8 cellular contexts compared by ENCODE assay signal in the genomic region with DNA sequence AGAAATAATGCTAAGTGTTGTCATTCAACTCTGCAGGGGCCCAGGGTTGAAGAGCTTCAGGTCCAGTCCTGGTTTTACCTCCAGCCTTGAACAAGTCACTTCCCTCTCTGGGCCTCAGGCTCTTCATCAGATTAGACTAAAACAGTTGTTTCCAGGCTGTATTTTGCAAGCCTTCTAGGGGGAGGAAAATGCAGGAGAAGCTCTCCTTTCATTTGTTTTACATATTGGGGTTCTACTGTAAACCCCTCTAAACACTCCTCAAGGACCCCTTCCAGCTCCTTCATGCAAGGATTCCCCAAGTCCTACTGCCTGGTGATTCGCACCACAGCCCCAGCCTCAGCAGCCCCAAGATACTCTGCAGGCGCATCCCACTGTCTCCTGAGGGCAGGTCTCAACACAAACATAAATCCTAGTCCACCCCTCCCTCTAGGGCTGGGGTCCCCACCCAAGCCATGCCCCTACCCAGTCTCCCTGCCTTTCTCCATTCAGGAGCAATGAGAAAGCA. TPM values are rescaled to one million over a fixed set of nuclear protein-coding genes. Genes with fewer than 3 reads are reported as not detected.
DNase-seq lines count a peak whose midpoint lies in the region; ATAC-seq and TF ChIP-seq lines count a peak whose summit lies in the region.

No MANE protein-coding gene starts in this region.

- H3K36me3 ChIP-seq in cardiac muscle cell (no peaks in the 10 kb centered on the region), heart right ventricle (no peaks in the 10 kb centered on the region), SJCRH30 (no peaks in the 10 kb centered on the region), transverse colon (no peaks in the 10 kb centered on the region)

- intact Hi-C loops in heart right ventricle (cut with DNase I): no loop called here
- intact Hi-C loops in cardiac septum (cut with DNase I): no loop called here
- intact Hi-C loops in transverse colon (cut with DNase I; ENCODE audit: low total_unique reads): no loop called here

- TF ChIP-seq POLR2A in transverse colon (IDR thresholded peaks at IDR 0.05): no peak

- ATAC-seq in heart right ventricle: no peak
- ATAC-seq in GM18498 (IDR thresholded peaks at IDR 0.05; ENCODE audit: unreplicated experiment): no peak

- TF ChIP-seq EP300 in transverse colon (IDR thresholded peaks at IDR 0.05; ENCODE audit: low read depth): no peak

- DNase-seq in cardiac muscle cell (ENCODE audit: low read depth in 1 of 2, low spot score in 1 of 2) (peak; percentile 50 to 92), heart right ventricle (no peak), SJCRH30 (peak; percentile 34 to 60), cardiac septum (ENCODE audit: low spot score) (peak; percentile 53), type B pancreatic cell (ENCODE audit: extremely low spot score, unreplicated experiment) (peak; percentile 49), NCI-H128 (lab: John Stamatoyannopoulos, UW; ENCODE audit: unreplicated experiment) (no peak), transverse colon (no peak)

- no peak overlapping the region for H3K27ac Mint-ChIP-seq in type B pancreatic cell

- H3K4me1 Mint-ChIP-seq in type B pancreatic cell (ENCODE audit: unreplicated experiment): peaks cover 20% of the 10 kb centered on the region

- in situ Hi-C loops in transverse colon (cut with MboI; ENCODE audit: low pct_ligation_motif_present in 1 of 4, low pct_unique_long_range_greater_than_20kb in 1 of 4, low sequenced_read_pairs in 3 of 4): no loop called here

- no peak overlapping the region for H3K4me3 ChIP-seq in cardiac muscle cell
- H3K4me3 ChIP-seq in heart right ventricle: no peak overlapping the region
- H3K4me3 ChIP-seq in SJCRH30: no peak overlapping the region
- H3K4me3 ChIP-seq in transverse colon: no peak overlapping the region

- peaks cover 6% of the 10 kb centered on the region for H3K4me1 ChIP-seq in cardiac muscle cell (ENCODE audit: low read depth)
- H3K4me1 ChIP-seq in heart right ventricle: peaks cover 0 to 21% (median 4%) of the 10 kb centered on the region in 9 donors
- H3K4me1 ChIP-seq in SJCRH30: peaks cover 7% of the 10 kb centered on the region
- H3K4me1 ChIP-seq in transverse colon: peaks cover 0 to 11% (median 0%) of the 10 kb centered on the region in 4 donors

- H3K9me3 ChIP-seq in cardiac muscle cell (ENCODE audit: low read depth) (no peaks in the 10 kb centered on the region), heart right ventricle (no peaks in the 10 kb centered on the region), SJCRH30 (replicated peaks) (no peaks in the 10 kb centered on the region), transverse colon (no peaks in the 10 kb centered on the region)

- H3K9me3 Mint-ChIP-seq in type B pancreatic cell: no peaks in the 10 kb centered on the region

- peak overlapping the region; percentile 34 for H3K4me3 Mint-ChIP-seq in type B pancreatic cell

- no peaks in the 10 kb centered on the region for H3K36me3 Mint-ChIP-seq in type B pancreatic cell

- peaks cover 15% of the 10 kb centered on the region for H3K27me3 Mint-ChIP-seq in type B pancreatic cell

- no peaks in the 10 kb centered on the region for H3K27me3 ChIP-seq in cardiac muscle cell
- H3K27me3 ChIP-seq in heart right ventricle: no peaks in the 10 kb centered on the region
- no peaks in the 10 kb centered on the region for H3K27me3 ChIP-seq in SJCRH30
- H3K27me3 ChIP-seq in transverse colon: no peaks in the 10 kb centered on the region

- no peak for TF ChIP-seq CTCF in cardiac muscle cell (IDR thresholded peaks at IDR 0.05; ENCODE audit: low read depth, low read length)
- no peak for TF ChIP-seq CTCF in heart right ventricle (IDR thresholded peaks at IDR 0.05)
- TF ChIP-seq CTCF in type B pancreatic cell (conservative IDR thresholded peaks at IDR 0.05): no peak
- TF ChIP-seq CTCF in transverse colon (IDR thresholded peaks at IDR 0.05): no peak

- H3K27ac ChIP-seq in cardiac muscle cell (no peak overlapping the region), heart right ventricle (peak overlapping the region in 1 of 10 donors; percentile 71), SJCRH30 (no peak overlapping the region), transverse colon (peak overlapping the region in 1 of 4 donors; percentile 30)

- 66 to 82% methylated on average over 2 of the region's 2 CpGs for WGBS in heart right ventricle, 2 donors
- 89 to 100% methylated on average over 1 to 2 of the region's 2 CpGs for WGBS in transverse colon (ENCODE audit: low coverage in 1 of 2), 2 donors

RNA-seq across cellular contexts. Expression of a gene that starts 2.7 kb away (rescaled TPM):
- total RNA-seq in cardiac muscle cell (0.14 and 1.3 TPM in 2 replicates), heart right ventricle (under 1 TPM in 2 of 10 donors, not detected in 8; 0.14 to 0.28 TPM), cardiac septum (0.27 TPM), type B pancreatic cell (ENCODE audit: low replicate concordance) (0.22 and 0.26 TPM in 2 replicates), transverse colon (not detected)
- polyA plus RNA-seq in cardiac muscle cell (0.07 and 1.2 TPM in 2 replicates), heart right ventricle (under 1 TPM; 0.04 to 0.29 TPM)
- not detected in 2 replicates for total RNA-seq in SJCRH30 (2014; rRNA removed; shearing (Covaris generic))

RNA-seq across cellular contexts. Expression of a gene that starts 25.9 kb away (rescaled TPM):
- 0.95 and 2.6 TPM in 2 replicates for total RNA-seq in cardiac muscle cell
- 0.92 and 1.1 TPM in 2 replicates for polyA plus RNA-seq in cardiac muscle cell
- under 1 TPM in 8 of 10 donors, not detected in 2; 0.12 to 0.32 (median 0.23) TPM for total RNA-seq in heart right ventricle
- under 1 TPM; 0.12 to 0.59 TPM for polyA plus RNA-seq in heart right ventricle
- total RNA-seq in SJCRH30 (2014; rRNA removed; shearing (Covaris generic)): 0.03 and 0.06 TPM in 2 replicates
- 0.22 TPM for total RNA-seq in cardiac septum
- total RNA-seq in type B pancreatic cell (ENCODE audit: low replicate concordance): 0.43 and 0.68 TPM in 2 replicates
- total RNA-seq in transverse colon: under 1 TPM in 2 of 4 donors, not detected in 2; 0.48 to 0.55 TPM

Comparison
In these comparisons a context has a peak if more than half of its experiments do, and no peak if none do; other contexts are left out.
1. DNase-seq: peak in cardiac muscle cell (2 of 2), SJCRH30 (2 of 2), cardiac septum (single experiment) and type B pancreatic cell (single experiment); none in heart right ventricle (0 of 2), NCI-H128 (single experiment) and transverse colon (single experiment).